ENCODE assay signal across 26 cellular contexts in the genomic region with DNA sequence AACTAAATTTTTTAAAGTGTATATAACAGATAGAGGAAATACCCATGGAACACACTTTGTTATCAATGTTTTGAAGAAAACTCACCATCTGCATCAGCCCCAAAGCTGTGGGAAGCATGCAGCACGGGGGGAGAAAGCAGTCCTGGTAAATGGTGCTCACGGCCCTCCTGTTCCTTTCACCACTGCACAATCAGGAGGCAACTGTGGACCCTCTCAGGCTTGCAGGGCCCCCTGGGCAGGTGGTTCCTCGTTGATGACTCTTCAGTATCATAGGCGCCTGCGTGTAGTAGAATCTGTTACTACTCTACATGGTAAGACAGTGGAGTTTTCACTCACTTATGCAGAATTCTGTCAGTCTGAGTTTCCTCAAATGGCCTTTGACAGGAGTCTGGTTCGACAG. TPM values are rescaled to one million over a fixed set of nuclear protein-coding genes. Genes with fewer than 3 reads are reported as not detected.
DNase-seq lines count a peak whose midpoint lies in the region; ATAC-seq and TF ChIP-seq lines count a peak whose summit lies in the region.
"Had no signal": no experiment of that assay in that cellular context is flagged by ENCODE, and none has a peak within 500 bp of the region (broad histone marks: within the 10 kb centered on the region; RNA-seq: fewer than 3 reads in every experiment).

No MANE protein-coding gene starts in this region.

- H3K4me1 Mint-ChIP-seq in osteocyte (ENCODE audit: unreplicated experiment), result no peaks in the 10 kb centered on the region
- H3K4me1 Mint-ChIP-seq in activated T-helper 2 cell treated with anti-CD3 and anti-CD28 coated beads, Interferon-gamma antibody, Interleukin-2, Interleukin-4, amounts not matched to agents 10 μg/mL and 5 μg/mL and 100 μg/mL, durations not matched to agents 14 hours and 24 hours and 36 hours (ENCODE audit: low read depth), result no peaks in the 10 kb centered on the region
- H3K4me1 Mint-ChIP-seq: CD8-positive, alpha-beta memory T cell had no signal

- H3K4me3 ChIP-seq in KMS-11 (IDR thresholded peaks at IDR 0.05; ENCODE audit: insufficient read depth, low read depth, low read length), result no peak overlapping the region
- H3K4me3 ChIP-seq: K562, SJSA1 had no signal

- H3K4me2 ChIP-seq in KMS-11, result peak overlapping the region; percentile 92

- peaks cover 22% of the 10 kb centered on the region for H3K27me3 Mint-ChIP-seq in osteocyte (ENCODE audit: unreplicated experiment)
- peaks cover 18% of the 10 kb centered on the region for H3K27me3 Mint-ChIP-seq in activated T-helper 2 cell treated with anti-CD3 and anti-CD28 coated beads, Interferon-gamma antibody, Interleukin-2, Interleukin-4, amounts not matched to agents 10 μg/mL and 5 μg/mL and 100 μg/mL, durations not matched to agents 14 hours and 24 hours and 36 hours (ENCODE audit: low read depth)

- TF ChIP-seq CTCF in KMS-11 (conservative IDR thresholded peaks at IDR 0.05; ENCODE audit: low read depth, low read length), result no peak
- TF ChIP-seq CTCF in osteocyte (IDR thresholded peaks at IDR 0.05), result no peak

- no peaks in the 10 kb centered on the region for H3K36me3 ChIP-seq in KMS-11 (ENCODE audit: insufficient read depth)
- H3K36me3 ChIP-seq: SJSA1 had no signal

- no peaks in the 10 kb centered on the region for H3K79me2 ChIP-seq in KMS-11 (ENCODE audit: insufficient read depth, low read depth)

- H3K9ac ChIP-seq in KMS-11, result peak overlapping the region; percentile 46

- H3K27ac ChIP-seq in KMS-11 (peak overlapping the region; percentile 87), caudate nucleus (ENCODE audit: low read depth, low read length) (peak overlapping the region; percentile 86), temporal lobe (ENCODE audit: low read depth, low read length) (peak overlapping the region; percentile 60)
- H3K27ac ChIP-seq: SJSA1 had no signal

- H3K27me3 ChIP-seq in KMS-11 (ENCODE audit: insufficient read depth, low read depth), result no peaks in the 10 kb centered on the region
- H3K27me3 ChIP-seq: SJSA1 had no signal

- DNase-seq in caudate nucleus (lab: John Stamatoyannopoulos, UW) (no peak), osteocyte (ENCODE audit: extremely low spot score, unreplicated experiment) (peak; percentile 62), NCI-H2171 (lab: John Stamatoyannopoulos, UW) (no peak)
- no peak for DNase-seq in activated T-helper 2 cell treated with anti-CD3 and anti-CD28 coated beads, Interferon-gamma antibody, Interleukin-2, Interleukin-4, amounts not matched to agents 10 μg/mL and 5 μg/mL and 100 μg/mL, durations not matched to agents 14 hours and 24 hours and 36 hours (ENCODE audit: low spot score)
- DNase-seq: C1 segment of cervical spinal cord; Calu3; CD8-positive, alpha-beta memory T cell; DMS79 treated with DMSO at 0.1 percent for 48 hours; GF-D8; NCI-H1105 treated with DMSO at 0.1 percent for 48 hours; NCI-H2029; NCI-H446 treated with DMSO at 0.1 percent for 48 hours; NCI-H526; NCI-H82; Right ventricle myocardium superior had no signal

- peaks cover 100% of the 10 kb centered on the region for H3K4me1 ChIP-seq in KMS-11 (ENCODE audit: low read depth, poor library complexity, severe bottlenecking)

- no peaks in the 10 kb centered on the region for H3K9me3 Mint-ChIP-seq in osteocyte (ENCODE audit: unreplicated experiment)
- H3K9me3 Mint-ChIP-seq in activated T-helper 2 cell treated with anti-CD3 and anti-CD28 coated beads, Interferon-gamma antibody, Interleukin-2, Interleukin-4, amounts not matched to agents 10 μg/mL and 5 μg/mL and 100 μg/mL, durations not matched to agents 14 hours and 24 hours and 36 hours, result no peaks in the 10 kb centered on the region
- H3K9me3 Mint-ChIP-seq: CD8-positive, alpha-beta memory T cell had no signal

- intact Hi-C loops in activated T-helper 2 cell treated with anti-CD3 and anti-CD28 coated beads, Interferon-gamma antibody, Interleukin-2, Interleukin-4, amounts not matched to agents 10 μg/mL and 5 μg/mL and 100 μg/mL, durations not matched to agents 14 hours and 24 hours and 36 hours (cut with micrococcal nuclease), result no loop called here

- H4K20me1 ChIP-seq in KMS-11 (ENCODE audit: insufficient read depth), result no peaks in the 10 kb centered on the region

- peak overlapping the region; percentile 38 for H2AFZ ChIP-seq in KMS-11 (ENCODE audit: low read depth)

- H3K27ac Mint-ChIP-seq in osteocyte (ENCODE audit: unreplicated experiment), result no peak overlapping the region
- H3K27ac Mint-ChIP-seq in activated T-helper 2 cell treated with anti-CD3 and anti-CD28 coated beads, Interferon-gamma antibody, Interleukin-2, Interleukin-4, amounts not matched to agents 10 μg/mL and 5 μg/mL and 100 μg/mL, durations not matched to agents 14 hours and 24 hours and 36 hours, result no peak overlapping the region
- H3K27ac Mint-ChIP-seq: CD8-positive, alpha-beta memory T cell had no signal

- no peaks in the 10 kb centered on the region for H3K36me3 Mint-ChIP-seq in osteocyte (ENCODE audit: unreplicated experiment)
- H3K36me3 Mint-ChIP-seq in activated T-helper 2 cell treated with anti-CD3 and anti-CD28 coated beads, Interferon-gamma antibody, Interleukin-2, Interleukin-4, amounts not matched to agents 10 μg/mL and 5 μg/mL and 100 μg/mL, durations not matched to agents 14 hours and 24 hours and 36 hours (ENCODE audit: low read depth), result no peaks in the 10 kb centered on the region
- H3K36me3 Mint-ChIP-seq: CD8-positive, alpha-beta memory T cell had no signal

- no peak overlapping the region for H3K4me3 Mint-ChIP-seq in osteocyte (ENCODE audit: unreplicated experiment)
- H3K4me3 Mint-ChIP-seq in activated T-helper 2 cell treated with anti-CD3 and anti-CD28 coated beads, Interferon-gamma antibody, Interleukin-2, Interleukin-4, amounts not matched to agents 10 μg/mL and 5 μg/mL and 100 μg/mL, durations not matched to agents 14 hours and 24 hours and 36 hours (ENCODE audit: low read depth), result no peak overlapping the region
- H3K4me3 Mint-ChIP-seq: CD8-positive, alpha-beta memory T cell had no signal

- no peak for ATAC-seq in HG02938 (IDR thresholded peaks at IDR 0.05; ENCODE audit: unreplicated experiment)
- ATAC-seq: HepG2, K562 had no signal

RNA-seq across cellular contexts. Expression of a gene that starts 4.9 kb away (rescaled TPM):
- total RNA-seq in osteocyte (not detected in 2 replicates), temporal lobe (0.49 TPM)
- 0.09 TPM in 2 replicates for total RNA-seq in activated T-helper 2 cell treated with anti-CD3 and anti-CD28 coated beads, Interferon-gamma antibody, Interleukin-2, Interleukin-4, amounts not matched to agents 10 μg/mL and 5 μg/mL and 100 μg/mL, durations not matched to agents 14 hours and 24 hours and 36 hours
- total RNA-seq: A673, Calu3, H1, HepG2, HT-29, K562, LHCN-M2, MCF 10A, Right ventricle myocardium superior, SJSA1 had no signal

RNA-seq across cellular contexts. Expression of a gene that starts 33.2 kb away (rescaled TPM):
- total RNA-seq in osteocyte, result 75.2 and 78.8 TPM in 2 replicates
- 35.7 TPM for total RNA-seq in temporal lobe
- total RNA-seq in activated T-helper 2 cell treated with anti-CD3 and anti-CD28 coated beads, Interferon-gamma antibody, Interleukin-2, Interleukin-4, amounts not matched to agents 10 μg/mL and 5 μg/mL and 100 μg/mL, durations not matched to agents 14 hours and 24 hours and 36 hours, result 158 and 166 TPM in 2 replicates
